ENCODE assay signal across 8 cellular contexts in genomic region chrX:47190445-47191269, GRCh38. TPM values are rescaled to one million over a fixed set of nuclear protein-coding genes. Genes with fewer than 3 reads are reported as not detected.
DNase-seq lines count a peak whose midpoint lies in the region; ATAC-seq, FAIRE-seq and TF ChIP-seq lines count a peak whose summit lies in the region.

No MANE protein-coding gene starts in this region.

- in situ Hi-C loops in ACHN (cut with HindIII; ENCODE audit: low pct_ligation_motif_present, low pct_unique_long_range_greater_than_20kb, low sequenced_read_pairs) = no loop called here

- DNase-seq in ACHN (peak; percentile 84), NCI-H2227 (lab: John Stamatoyannopoulos, UW; ENCODE audit: unreplicated experiment) (peak; percentile 98), WERI-Rb-1 (peak; percentile 86), bronchial epithelial cell (ENCODE audit: low read depth) (peak; percentile 78), inferior parietal cortex (ENCODE audit: extremely low spot score) (peak; percentile 82), spleen (peak; percentile 95)

- peaks cover 48% of the 10 kb centered on the region for H3K27me3 ChIP-seq in WERI-Rb-1 (ENCODE audit: insufficient read depth, low read depth, severe bottlenecking)
- H3K27me3 ChIP-seq in bronchial epithelial cell (ENCODE audit: control insufficient read depth, insufficient read depth, low read length) = no peaks in the 10 kb centered on the region
- H3K27me3 ChIP-seq in spleen (replicated peaks in 1 of 7) = peaks cover 0 to 13% (median 0%) of the 10 kb centered on the region in 7 donors

- intact Hi-C loops in spleen (cut with DNase I; ENCODE audit: low total_unique reads) = loop anchor here (5.0 to 10.0 kb wide), 2 partner anchors 192 to 334 kb away; no protein-coding TSS in a partner anchor

- H3K36me3 ChIP-seq in WERI-Rb-1 (peaks cover 14% of the 10 kb centered on the region), bronchial epithelial cell (ENCODE audit: control insufficient read depth, insufficient read depth, low read length) (no peaks in the 10 kb centered on the region), spleen (peaks cover 0 to 18% (median 9%) of the 10 kb centered on the region in 6 donors)

- FAIRE-seq in bronchial epithelial cell (lab: Jason Lieb, UNC) = no peak

- H3K27ac ChIP-seq in WERI-Rb-1 = no peak overlapping the region
- H3K27ac ChIP-seq in spleen = peak overlapping the region; percentile 22 to 97 (median 80)

- H3K4me3 ChIP-seq in WERI-Rb-1 (ENCODE audit: low read depth, low read length) (peak overlapping the region; percentile 7), bronchial epithelial cell (ENCODE audit: low read depth, low read length) (peak overlapping the region; percentile 55), spleen (peak overlapping the region; percentile 33 to 94 (median 48))

- WGBS in spleen, 5 donors = 2 to 23% (median 4%) methylated on average over 15 to 40 of the region's 40 CpGs

- no peak for TF ChIP-seq CTCF in WERI-Rb-1 (IDR thresholded peaks at IDR 0.05; ENCODE audit: low read depth, low read length)
- no peak for TF ChIP-seq CTCF in bronchial epithelial cell (IDR thresholded peaks at IDR 0.05; ENCODE audit: insufficient read depth, low read length, severe bottlenecking)
- no peak for TF ChIP-seq CTCF in spleen (IDR thresholded peaks at IDR 0.05 in 8 of 11, conservative IDR thresholded peaks at IDR 0.05 in 3 of 11)

- ATAC-seq in GM18870 (IDR thresholded peaks at IDR 0.05; ENCODE audit: unreplicated experiment) = peak; percentile 40
- peak; percentile 53 for ATAC-seq in HG03108 (IDR thresholded peaks at IDR 0.05; ENCODE audit: unreplicated experiment)

- peak in 1 of 3 donors; percentile 67 for TF ChIP-seq POLR2A in spleen (IDR thresholded peaks at IDR 0.05)

- H3K4me1 ChIP-seq in spleen = peaks cover 9 to 48% (median 35%) of the 10 kb centered on the region in 6 donors

- H3K9me3 ChIP-seq in WERI-Rb-1 (ENCODE audit: severe bottlenecking) (no peaks in the 10 kb centered on the region), spleen (no peaks in the 10 kb centered on the region)

RNA-seq across cellular contexts. Expression of gene UBA1, which starts 3.0 kb away (rescaled TPM):
- total RNA-seq in bronchial epithelial cell (87.4 and 137 TPM in 2 replicates), spleen (100 to 1,000 TPM; 172 to 207 (median 194) TPM)
- 10 to 100 TPM; 57.7 to 92.8 (median 88.9) TPM for polyA plus RNA-seq in spleen

RNA-seq across cellular contexts. Expression of gene CDK16, which starts 27.8 kb away (rescaled TPM):
- total RNA-seq in bronchial epithelial cell (54.8 and 100 TPM in 2 replicates), spleen (10 to 100 TPM; 51.7 to 75.3 (median 60.0) TPM)
- polyA plus RNA-seq in spleen = 10 to 100 TPM; 18.4 to 37.9 (median 28.8) TPM

RNA-seq across cellular contexts. Expression of gene USP11, which starts 42.2 kb away (rescaled TPM):
- total RNA-seq in bronchial epithelial cell (6.1 and 7.3 TPM in 2 replicates), spleen (10 to 100 TPM; 46.2 to 91.5 (median 70.9) TPM)
- 10 to 100 TPM; 19.9 to 35.2 (median 31.5) TPM for polyA plus RNA-seq in spleen

RNA-seq across cellular contexts. Expression of gene RBM10, which starts 45.6 kb away (rescaled TPM):
- total RNA-seq in bronchial epithelial cell (29.0 and 35.2 TPM in 2 replicates), spleen (10 to 100 TPM; 24.5 to 38.4 (median 30.9) TPM)
- polyA plus RNA-seq in spleen = 10 to 100 TPM; 21.6 to 34.7 (median 27.7) TPM

RNA-seq across cellular contexts. Expression of gene NDUFB11, which starts 46.2 kb away (rescaled TPM):
- total RNA-seq in bronchial epithelial cell = 32.1 and 48.4 TPM in 2 replicates
- 10 to 100 TPM; 42.7 to 68.1 (median 51.8) TPM for total RNA-seq in spleen
- 10 to 100 TPM; 52.6 to 88.7 (median 77.5) TPM for polyA plus RNA-seq in spleen
